8 cellular contexts compared by ENCODE assay signal in genomic region chr20:17530716-17531536, GRCh38. TPM values are rescaled to one million over a fixed set of nuclear protein-coding genes. Genes with fewer than 3 reads are reported as not detected.
DNase-seq lines count a peak whose midpoint lies in the region; ATAC-seq and TF ChIP-seq lines count a peak whose summit lies in the region.

BFSP1 (minus strand) TSS chr20:17531379; CDS start chr20:17531329, 50 bp downstream.

- H3K4me1 ChIP-seq in PC-3 (ENCODE audit: insufficient read depth, low read length) (peaks cover 15% of the 10 kb centered on the region), neuronal stem cell (ENCODE audit: control insufficient read depth in 2 of 2, insufficient read depth in 1 of 2, low read depth in 1 of 2, low read length in 2 of 2) (peaks cover 4 to 11% of the 10 kb centered on the region in 2 donors), tibial artery (peaks cover 0 to 12% (median 0%) of the 10 kb centered on the region in 4 donors)

- no peak within 1 kb of the TSS for H2BK5ac ChIP-seq in neuronal stem cell (ENCODE audit: low read length)

- ATAC-seq in PC-3 = peak; percentile 73
- ATAC-seq in HG02973 (IDR thresholded peaks at IDR 0.05; ENCODE audit: unreplicated experiment) = no peak

- WGBS in neuronal stem cell (ENCODE audit: extremely low coverage in 2 of 2, insufficient read length in 2 of 2, insufficient replicate concordance in 1 of 2), 2 donors = no CpG with 5 or more reads among the region's 106 CpGs

- no peak within 1 kb of the TSS for H3K4ac ChIP-seq in neuronal stem cell (ENCODE audit: low read length)

- H3K36me3 ChIP-seq in PC-3 (ENCODE audit: low read depth, low read length) = no peaks in the 10 kb centered on the region
- no peaks in the 10 kb centered on the region for H3K36me3 ChIP-seq in neuronal stem cell (replicated peaks in 1 of 2; ENCODE audit: control insufficient read depth in 2 of 2, insufficient read depth in 2 of 2, low read length in 2 of 2)
- no peaks in the 10 kb centered on the region for H3K36me3 ChIP-seq in tibial artery

- no TSS peak for BruUV-seq in PC-3 (replicated peaks; lab: Mats Ljungman, UMichigan)

- no peaks in the 10 kb centered on the region for H3K9me2 ChIP-seq in PC-3 (replicated peaks; ENCODE audit: low read length)

- H2AFZ ChIP-seq in PC-3 (ENCODE audit: low read length) (peak within 1 kb of the TSS; percentile 98), neuronal stem cell (ENCODE audit: low read length) (peak within 1 kb of the TSS; percentile 80)

- POLR2A ChIA-PET in PC-3 (lab: Charles Lee; ENCODE audit: unreplicated experiment) = interaction anchor here (0.6 to 1.2 kb wide), 2 partner anchors 39 to 152 kb away, joined by 9 to 12 read pairs; partner anchors contain the start of gene DSTN

- H3K4me2 ChIP-seq in PC-3 (ENCODE audit: low read length) (peak within 1 kb of the TSS; percentile 93), neuronal stem cell (ENCODE audit: insufficient read depth, low read length, poor library complexity, severe bottlenecking) (peak within 1 kb of the TSS; percentile 71)

- H4K8ac ChIP-seq in neuronal stem cell (ENCODE audit: low read depth, low read length) = no peak within 1 kb of the TSS

- no peaks in the 10 kb centered on the region for H4K20me1 ChIP-seq in PC-3 (ENCODE audit: low read length)

- DNase-seq in DMS153 treated with DMSO at 0.1 percent for 48 hours (lab: John Stamatoyannopoulos, UW; ENCODE audit: unreplicated experiment) = peak; percentile 44
- DNase-seq in HT-29 (ENCODE audit: low spot score) = peak; percentile 59
- DNase-seq in PC-3 = peak; percentile 69
- DNase-seq in activated naive CD4-positive, alpha-beta T cell treated with Interleukin-2 at 50 U/mL for 16 hours = peak; percentile 56
- DNase-seq in germinal center (ENCODE audit: low spot score) = peak; percentile 24
- peak; percentile 95 for DNase-seq in neuronal stem cell (ENCODE audit: low spot score)
- peak in 1 of 2 donors; percentile 79 for DNase-seq in tibial artery

- CTCF ChIA-PET in PC-3 (lab: Charles Lee) = interaction anchor here (0.5 to 0.7 kb wide), 3 partner anchors 26 to 46 kb away, joined by 3 to 8 read pairs (median 7); no protein-coding TSS in a partner anchor

- TF ChIP-seq CTCF in PC-3 (conservative IDR thresholded peaks at IDR 0.05; ENCODE audit: low read depth, low read length) (no peak), tibial artery (IDR thresholded peaks at IDR 0.05) (no peak)

- H3K79me1 ChIP-seq in neuronal stem cell (ENCODE audit: low read depth, low read length) = no peaks in the 10 kb centered on the region

- H3F3A ChIP-seq in PC-3 (ENCODE audit: low read length, unreplicated experiment) = peaks cover 3% of the 10 kb centered on the region

- H3K27me3 ChIP-seq in PC-3 (ENCODE audit: low read length) (no peaks in the 10 kb centered on the region), neuronal stem cell (ENCODE audit: control insufficient read depth in 3 of 3, insufficient read depth in 3 of 3, low read depth in 1 of 3, low read length in 3 of 3) (peaks cover 8 to 61% (median 44%) of the 10 kb centered on the region in 3 experiments), tibial artery (no peaks in the 10 kb centered on the region)

- H2BK15ac ChIP-seq in neuronal stem cell (ENCODE audit: low read length) = no peak within 1 kb of the TSS

- peak within 1 kb of the TSS; percentile 11; the same call in 1 of the 2 replicates for H3K27ac ChIP-seq in PC-3 (ENCODE audit: low read length)
- no peak within 1 kb of the TSS for H3K27ac ChIP-seq in neuronal stem cell (replicated peaks; ENCODE audit: low read length)
- H3K27ac ChIP-seq in tibial artery = peak within 1 kb of the TSS; percentile 68 to 70

- no peak within 1 kb of the TSS for H2BK12ac ChIP-seq in neuronal stem cell (ENCODE audit: low read length)

- no peaks in the 10 kb centered on the region for H3K79me2 ChIP-seq in PC-3 (ENCODE audit: low read length)

- H3K9me3 ChIP-seq in PC-3 (ENCODE audit: low read length) = no peaks in the 10 kb centered on the region
- H3K9me3 ChIP-seq in neuronal stem cell (replicated peaks in 1 of 2; ENCODE audit: control insufficient read depth in 2 of 2, insufficient read depth in 1 of 2, low read depth in 1 of 2, low read length in 2 of 2) = peaks cover 2 to 3% of the 10 kb centered on the region in 2 donors
- H3K9me3 ChIP-seq in tibial artery = no peaks in the 10 kb centered on the region

- peak within 1 kb of the TSS; percentile 87 for H3K4me3 ChIP-seq in PC-3 (ENCODE audit: low read length)
- peak within 1 kb of the TSS; percentile 36 to 73 for H3K4me3 ChIP-seq in neuronal stem cell (ENCODE audit: low read length in 2 of 2)
- peak within 1 kb of the TSS; percentile 53 to 73 for H3K4me3 ChIP-seq in tibial artery

- H2AK5ac ChIP-seq in neuronal stem cell (ENCODE audit: low read depth, low read length) = no peak within 1 kb of the TSS

- H3K23ac ChIP-seq in neuronal stem cell (ENCODE audit: low read depth, low read length, poor library complexity) = peak within 1 kb of the TSS; percentile 61

- no peak within 1 kb of the TSS for H3K14ac ChIP-seq in neuronal stem cell (ENCODE audit: low read length)

- no peak within 1 kb of the TSS for H4K91ac ChIP-seq in neuronal stem cell (ENCODE audit: low read depth, low read length, poor library complexity)

- peak within 1 kb of the TSS; percentile 91 for H3K18ac ChIP-seq in neuronal stem cell (ENCODE audit: low read length)

- H3K9ac ChIP-seq in PC-3 (ENCODE audit: low read length) (peak within 1 kb of the TSS; percentile 76), neuronal stem cell (ENCODE audit: low read depth, low read length, poor library complexity) (peak within 1 kb of the TSS; percentile 65)

- intact Hi-C loops in PC-3 (cut with micrococcal nuclease) = loop anchor here (2.0 to 10.0 kb wide), 2 partner anchors 26 to 464 kb away; no protein-coding TSS in a partner anchor
- intact Hi-C loops in tibial artery (cut with DNase I; ENCODE audit: low total_unique reads) = no loop called here

- no peak within 1 kb of the TSS for H2BK120ac ChIP-seq in neuronal stem cell (ENCODE audit: low read depth, low read length)

RNA-seq across cellular contexts. Expression of gene BFSP1, which starts in this region (rescaled TPM):
- total RNA-seq in HT-29 (2014; rRNA removed; shearing (Covaris generic)) = 0.81 and 1.4 TPM in 2 replicates
- 2.2 and 2.7 TPM in 2 replicates for total RNA-seq in PC-3 (2014; rRNA removed)
- 0.18 TPM for polyA plus RNA-seq in neuronal stem cell (2013, experiment 1 of 2)
- 0.17 TPM for polyA plus RNA-seq in neuronal stem cell (2013, experiment 2 of 2)
